1 cellular context compared by ENCODE assay signal in the genomic region with DNA sequence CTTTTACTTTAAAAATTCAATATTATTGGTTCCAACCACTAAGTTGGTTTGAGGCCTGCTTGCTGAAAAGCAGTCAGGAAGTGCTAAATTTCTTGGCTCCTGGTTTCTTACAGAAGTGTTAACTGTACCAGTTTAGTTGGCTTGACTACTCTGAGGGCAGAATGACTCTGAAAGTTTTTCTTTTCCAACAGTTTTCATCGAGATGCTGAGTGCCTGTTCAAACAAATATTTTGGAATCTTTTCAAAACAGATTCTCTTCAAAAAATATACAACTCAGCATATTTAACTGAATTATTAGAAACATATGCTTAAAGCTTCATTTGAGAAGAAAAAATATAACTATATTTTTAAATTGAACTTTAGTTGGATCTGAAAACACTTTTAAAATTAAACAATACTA.
TF ChIP-seq lines count a peak whose summit lies in the region.

No MANE protein-coding gene starts in this region.

TF ChIP-seq in SK-N-SH, 30 proteins besides CTCF, POLR2A, EP300 and RAD21 (continued from another document):
- TF ChIP-seq, protein P1, sequence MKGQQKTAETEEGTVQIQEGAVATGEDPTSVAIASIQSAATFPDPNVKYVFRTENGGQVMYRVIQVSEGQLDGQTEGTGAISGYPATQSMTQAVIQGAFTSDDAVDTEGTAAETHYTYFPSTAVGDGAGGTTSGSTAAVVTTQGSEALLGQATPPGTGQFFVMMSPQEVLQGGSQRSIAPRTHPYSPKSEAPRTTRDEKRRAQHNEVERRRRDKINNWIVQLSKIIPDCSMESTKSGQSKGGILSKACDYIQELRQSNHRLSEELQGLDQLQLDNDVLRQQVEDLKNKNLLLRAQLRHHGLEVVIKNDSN (IDR thresholded peaks at IDR 0.05; ENCODE audit: borderline replicate concordance, low read depth) = no peak
- TF ChIP-seq EZH2phosphoT487 (IDR thresholded peaks at IDR 0.05; ENCODE audit: borderline replicate concordance, low read depth) = no peak
- TF ChIP-seq TCF12 (IDR thresholded peaks at IDR 0.05) = no peak
- TF ChIP-seq YY1 (IDR thresholded peaks at IDR 0.05; ENCODE audit: low read depth) = no peak
- TF ChIP-seq, protein P2, sequence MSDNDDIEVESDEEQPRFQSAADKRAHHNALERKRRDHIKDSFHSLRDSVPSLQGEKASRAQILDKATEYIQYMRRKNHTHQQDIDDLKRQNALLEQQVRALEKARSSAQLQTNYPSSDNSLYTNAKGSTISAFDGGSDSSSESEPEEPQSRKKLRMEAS (IDR thresholded peaks at IDR 0.05; ENCODE audit: low read depth) = no peak
- TF ChIP-seq MXI1 (IDR thresholded peaks at IDR 0.05; ENCODE audit: low read depth, low read length) = no peak
